Comparison of ENCODE assay signal across 27 cellular contexts in the genomic region with DNA sequence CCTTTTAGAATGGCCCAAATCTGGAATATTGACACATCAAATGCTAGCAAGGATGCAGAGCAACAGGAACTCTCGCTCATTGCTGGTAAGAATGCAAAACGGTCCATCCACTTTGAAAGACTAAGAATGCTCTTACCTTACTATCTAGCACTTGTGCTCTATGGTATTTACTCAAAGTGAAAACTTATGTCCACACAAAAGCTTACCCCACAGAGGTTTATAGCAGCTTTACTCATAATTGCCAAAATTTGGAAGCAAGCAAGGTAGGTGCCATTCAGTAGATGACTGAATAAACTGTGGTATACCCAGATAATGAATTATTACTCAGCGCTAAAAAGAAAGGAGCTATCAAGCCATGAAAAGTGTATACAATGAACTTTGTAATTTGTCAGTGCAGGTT.
"Had no signal": no experiment of that assay in that cellular context is flagged by ENCODE, and none has a peak within 500 bp of the region (broad histone marks: within the 10 kb centered on the region; RNA-seq: fewer than 3 reads in every experiment).

No MANE protein-coding gene starts in this region.

- FAIRE-seq: urothelium cell line had no signal

- ATAC-seq: stimulated activated memory B cell treated with anti-CD40 and anti-IgM and Interleukin-4, amounts not matched to agents 10 μg/mL and 1 μg/mL and 100 μg/mL, for 72 hours; stimulated activated naive B cell treated with anti-CD40 and anti-IgM and Interleukin-4, amounts not matched to agents 10 μg/mL and 1 μg/mL and 100 μg/mL, for 72 hours; upper lobe of right lung had no signal

- H3K4me1 Mint-ChIP-seq: stimulated activated memory B cell treated with anti-CD40 and anti-IgM and Interleukin-4, amounts not matched to agents 10 μg/mL and 1 μg/mL and 100 μg/mL, for 72 hours; stimulated activated naive B cell treated with anti-CD40 and anti-IgM and Interleukin-4, amounts not matched to agents 10 μg/mL and 1 μg/mL and 100 μg/mL, for 72 hours had no signal

- H3K9me3 Mint-ChIP-seq: stimulated activated memory B cell treated with anti-CD40 and anti-IgM and Interleukin-4, amounts not matched to agents 10 μg/mL and 1 μg/mL and 100 μg/mL, for 72 hours; stimulated activated naive B cell treated with anti-CD40 and anti-IgM and Interleukin-4, amounts not matched to agents 10 μg/mL and 1 μg/mL and 100 μg/mL, for 72 hours; stimulated activated naive CD8-positive, alpha-beta T cell treated with anti-CD3 and anti-CD28 coated beads, Interleukin-15, Interleukin-2, amounts not matched to agents 100 ng/mL and 50 ng/mL, for 24 hours; type B pancreatic cell had no signal

- H3K4me3 Mint-ChIP-seq: stimulated activated memory B cell treated with anti-CD40 and anti-IgM and Interleukin-4, amounts not matched to agents 10 μg/mL and 1 μg/mL and 100 μg/mL, for 72 hours; stimulated activated naive B cell treated with anti-CD40 and anti-IgM and Interleukin-4, amounts not matched to agents 10 μg/mL and 1 μg/mL and 100 μg/mL, for 72 hours; stimulated activated naive CD8-positive, alpha-beta T cell treated with anti-CD3 and anti-CD28 coated beads, Interleukin-15, Interleukin-2, amounts not matched to agents 100 ng/mL and 50 ng/mL, for 24 hours; type B pancreatic cell had no signal

- DNase-seq: stimulated activated CD4-positive, alpha-beta T cell treated with anti-CD3 and anti-CD28 coated beads, Interleukin-1b, Interleukin-23, amount 100 ng/mL, for 48 hours; stimulated activated CD4-positive, alpha-beta T cell treated with anti-CD3 and anti-CD28 coated beads, Interleukin-2, amount 100 ng/mL, for 24 hours; stimulated activated CD4-positive, alpha-beta T cell treated with anti-CD3 and anti-CD28 coated beads, Interleukin-2, amount 100 ng/mL, for 48 hours; stimulated activated CD4-positive, alpha-beta T cell treated with anti-CD3 and anti-CD28 coated beads, Interleukin-4, amount 100 ng/mL, for 1 hour; stimulated activated CD4-positive, alpha-beta T cell treated with anti-CD3 and anti-CD28 coated beads, Interleukin-4, amount 100 ng/mL, for 24 hours; stimulated activated CD4-positive, alpha-beta T cell treated with anti-CD3 and anti-CD28 coated beads, Interleukin-4, amount 100 ng/mL, for 4 hours; stimulated activated CD8-positive, alpha-beta memory T cell treated with anti-CD3 and anti-CD28 coated beads, Interleukin-4, amount 100 ng/mL, for 48 hours; stimulated activated naive B cell treated with anti-CD40 and anti-IgM and Interleukin-4, amounts not matched to agents 10 μg/mL and 1 μg/mL and 100 μg/mL, for 72 hours; stimulated activated naive CD4-positive, alpha-beta T cell; stimulated activated naive CD4-positive, alpha-beta T cell treated with Interleukin-2 at 50 U/mL for 16 hours; stomach; testis; thyroid gland; tibial artery; transverse colon; trophoblast cell; upper lobe of left lung; upper lobe of right lung; uterus had no signal

- H3K27ac Mint-ChIP-seq: stimulated activated memory B cell treated with anti-CD40 and anti-IgM and Interleukin-4, amounts not matched to agents 10 μg/mL and 1 μg/mL and 100 μg/mL, for 72 hours; stimulated activated naive B cell treated with anti-CD40 and anti-IgM and Interleukin-4, amounts not matched to agents 10 μg/mL and 1 μg/mL and 100 μg/mL, for 72 hours; stimulated activated naive CD8-positive, alpha-beta T cell treated with anti-CD3 and anti-CD28 coated beads, Interleukin-15, Interleukin-2, amounts not matched to agents 100 ng/mL and 50 ng/mL, for 24 hours; type B pancreatic cell had no signal

- H3K27me3 Mint-ChIP-seq: stimulated activated memory B cell treated with anti-CD40 and anti-IgM and Interleukin-4, amounts not matched to agents 10 μg/mL and 1 μg/mL and 100 μg/mL, for 72 hours; stimulated activated naive B cell treated with anti-CD40 and anti-IgM and Interleukin-4, amounts not matched to agents 10 μg/mL and 1 μg/mL and 100 μg/mL, for 72 hours; stimulated activated naive CD8-positive, alpha-beta T cell treated with anti-CD3 and anti-CD28 coated beads, Interleukin-15, Interleukin-2, amounts not matched to agents 100 ng/mL and 50 ng/mL, for 24 hours; type B pancreatic cell had no signal

- H3K27ac ChIP-seq: stomach, suprapubic skin, testis, thoracic aorta, thyroid gland, tibial artery, tibial nerve, transverse colon, upper lobe of left lung, upper lobe of right lung, uterus, vagina had no signal

- H3K36me3 Mint-ChIP-seq: type B pancreatic cell had no signal
